In genomic region chr1:213014642-213015041, GRCh38 we compare ENCODE assay signal across 8 cellular contexts.
DNase-seq lines count a peak whose midpoint lies in the region; ATAC-seq and TF ChIP-seq lines count a peak whose summit lies in the region.

No MANE protein-coding gene starts in this region.

- ATAC-seq in HG03439 (IDR thresholded peaks at IDR 0.05; ENCODE audit: unreplicated experiment), result no peak

- H3K4me1 ChIP-seq in muscle layer of duodenum (ENCODE audit: control insufficient read depth in 1 of 2, insufficient read depth in 2 of 2, low read length in 2 of 2), result peaks cover 5 to 19% of the 10 kb centered on the region in 2 donors

- H3K27ac ChIP-seq in coronary artery, result peak overlapping the region; percentile 93 to 94
- peak overlapping the region; percentile 84 for H3K27ac ChIP-seq in muscle layer of duodenum (ENCODE audit: low read length)

- peak; percentile 32 for DNase-seq in NCI-H748 (lab: John Stamatoyannopoulos, UW; ENCODE audit: unreplicated experiment)
- DNase-seq in NCI-H748 treated with DMSO at 0.1 percent for 48 hours (lab: John Stamatoyannopoulos, UW), result no peak
- peak; percentile 27 for DNase-seq in NCI-H526 treated with DMSO at 0.1 percent for 48 hours (lab: John Stamatoyannopoulos, UW)
- no peak for DNase-seq in coronary artery (ENCODE audit: low spot score)
- DNase-seq in posterior cingulate gyrus, result no peak
- DNase-seq in NCI-H446 (lab: John Stamatoyannopoulos, UW), result no peak

- H3K4me3 ChIP-seq in coronary artery (peak overlapping the region; percentile 81), muscle layer of duodenum (ENCODE audit: low read depth in 1 of 2, low read length in 2 of 2) (peak overlapping the region; percentile 78 to 85)

- intact Hi-C loops in posterior cingulate gyrus (cut with DNase I), result loop anchor here (1.0 kb wide), 1 partner anchor 37 kb away; the partner anchor contains the start of gene RPS6KC1

- peaks cover 4 to 7% of the 10 kb centered on the region in 2 donors for H3K36me3 ChIP-seq in muscle layer of duodenum (ENCODE audit: control insufficient read depth in 1 of 2, insufficient read depth in 2 of 2, low read length in 2 of 2)

- H3K9me3 ChIP-seq in muscle layer of duodenum (ENCODE audit: control insufficient read depth in 1 of 2, low read length in 2 of 2), result no peaks in the 10 kb centered on the region

- TF ChIP-seq CTCF in coronary artery (IDR thresholded peaks at IDR 0.05), result no peak

- H3K27me3 ChIP-seq in muscle layer of duodenum (ENCODE audit: low read depth, low read length), result no peaks in the 10 kb centered on the region

Comparison
In these comparisons a context has a peak if more than half of its experiments do, and no peak if none do; other contexts are left out.
1. DNase-seq: peak in NCI-H748 (single experiment) and NCI-H526 treated with DMSO at 0.1 percent for 48 hours (single experiment); none in NCI-H748 treated with DMSO at 0.1 percent for 48 hours (single experiment), coronary artery (single experiment), posterior cingulate gyrus (0 of 10) and NCI-H446 (0 of 2).